ENCODE assay signal across 16 cellular contexts in the genomic region with DNA sequence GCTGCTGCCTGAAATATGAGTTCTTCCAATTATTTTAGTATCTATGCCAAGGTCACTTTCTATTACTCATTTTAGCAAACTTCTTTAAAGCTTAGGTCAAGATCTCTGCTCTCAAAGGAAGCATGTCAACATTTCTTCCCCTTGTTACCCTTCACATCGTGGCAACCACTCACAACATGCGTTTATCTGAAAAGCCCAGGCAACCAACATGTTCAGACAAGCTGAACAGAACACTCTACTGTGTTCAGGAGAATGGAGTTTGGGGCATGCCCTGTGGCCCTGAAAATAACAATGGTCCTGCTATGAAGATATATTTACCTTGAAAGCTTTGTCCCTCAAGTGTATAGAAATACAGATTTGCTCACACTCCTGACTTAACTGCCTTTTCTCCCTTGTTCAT.
"Had no signal": no experiment of that assay in that cellular context is flagged by ENCODE, and none has a peak within 500 bp of the region (broad histone marks: within the 10 kb centered on the region; RNA-seq: fewer than 3 reads in every experiment).

No MANE protein-coding gene starts in this region.

- H3K27ac ChIP-seq: heart right ventricle, parathyroid adenoma, testis, upper lobe of right lung, VCaP had no signal

- H3K9me3 Mint-ChIP-seq: nephron progenitor cell; stimulated activated naive CD8-positive, alpha-beta T cell treated with anti-CD3 and anti-CD28 coated beads, Interleukin-15, amount 100 ng/mL, for 72 hours had no signal

- H3K27me3 ChIP-seq: testis, upper lobe of right lung had no signal

- FAIRE-seq: astrocyte, colon had no signal

- H3K4me3 ChIP-seq: heart right ventricle, testis, upper lobe of right lung had no signal

- H3K9me3 ChIP-seq: heart right ventricle, testis, upper lobe of right lung had no signal

- H3K36me3 ChIP-seq: heart right ventricle, upper lobe of right lung had no signal

- H3K27ac Mint-ChIP-seq: activated naive CD8-positive, alpha-beta T cell treated with anti-CD3 and anti-CD28 coated beads, Interleukin-2, amount 50 U/mL, for 24 hours; nephron progenitor cell; stimulated activated naive CD8-positive, alpha-beta T cell treated with anti-CD3 and anti-CD28 coated beads, Interleukin-15, amount 100 ng/mL, for 72 hours had no signal

- H3K4me1 Mint-ChIP-seq: activated naive CD8-positive, alpha-beta T cell treated with anti-CD3 and anti-CD28 coated beads, Interleukin-2, amount 50 U/mL, for 24 hours; stimulated activated naive CD8-positive, alpha-beta T cell treated with anti-CD3 and anti-CD28 coated beads, Interleukin-15, amount 100 ng/mL, for 72 hours had no signal

- DNase-seq: activated CD4-positive, alpha-beta T cell treated with anti-CD3 and anti-CD28 coated beads for 4 hours; activated naive CD4-positive, alpha-beta T cell treated with Interleukin-2 at 50 U/mL for 16 hours; activated naive CD8-positive, alpha-beta T cell treated with anti-CD3 and anti-CD28 coated beads, Interleukin-2, amount 50 U/mL, for 24 hours; foreskin melanocyte; heart right ventricle; islet precursor cell; left ventricle myocardium superior; nephron progenitor cell; stimulated activated CD4-positive, alpha-beta T cell treated with anti-CD3 and anti-CD28 coated beads, Interleukin-4, amount 100 ng/mL, for 24 hours; stimulated activated naive CD8-positive, alpha-beta T cell treated with anti-CD3 and anti-CD28 coated beads, Interleukin-15, amount 100 ng/mL, for 72 hours; testis; upper lobe of right lung had no signal

- H3K4me1 ChIP-seq: heart right ventricle, parathyroid adenoma, testis, upper lobe of right lung had no signal

- H3K4me3 Mint-ChIP-seq: activated naive CD8-positive, alpha-beta T cell treated with anti-CD3 and anti-CD28 coated beads, Interleukin-2, amount 50 U/mL, for 24 hours; nephron progenitor cell; stimulated activated naive CD8-positive, alpha-beta T cell treated with anti-CD3 and anti-CD28 coated beads, Interleukin-15, amount 100 ng/mL, for 72 hours had no signal

- ATAC-seq: activated naive CD8-positive, alpha-beta T cell treated with anti-CD3 and anti-CD28 coated beads, Interleukin-2, amount 50 U/mL, for 24 hours; heart right ventricle; left ventricle myocardium superior; stimulated activated naive CD8-positive, alpha-beta T cell treated with anti-CD3 and anti-CD28 coated beads, Interleukin-15, amount 100 ng/mL, for 72 hours; upper lobe of right lung had no signal
